Comparison of ENCODE assay signal across 18 cellular contexts in genomic region chr2:236855176-236855865, GRCh38.
DNase-seq lines count a peak whose midpoint lies in the region; ATAC-seq and TF ChIP-seq lines count a peak whose summit lies in the region.
"Had no signal": no experiment of that assay in that cellular context is flagged by ENCODE, and none has a peak within 500 bp of the region (broad histone marks: within the 10 kb centered on the region; RNA-seq: fewer than 3 reads in every experiment).

No MANE protein-coding gene starts in this region.

- peak overlapping the region; percentile 86 for H2AK5ac ChIP-seq in trophoblast cell (ENCODE audit: low read length)

- H3K4me2 ChIP-seq in trophoblast cell (ENCODE audit: low read length) = no peak overlapping the region
- H3K4me2 ChIP-seq: BLaER1 had no signal

- peak; percentile 60 for DNase-seq in coronary artery (ENCODE audit: low spot score)
- DNase-seq in left lobe of liver (ENCODE audit: low spot score) = peak; percentile 38
- DNase-seq in trophoblast cell = no peak
- DNase-seq in A172 (ENCODE audit: low spot score) = no peak
- DNase-seq in GM19240 (ENCODE audit: insufficient read length, low spot score) = no peak
- DNase-seq: Calu3; CD4-positive, alpha-beta T cell; CD8-positive, alpha-beta memory T cell; DMS53; DMS79 treated with DMSO at 0.1 percent for 48 hours; GF-D8; GOT3; HFFc6 had no signal

- H3K18ac ChIP-seq in trophoblast cell (ENCODE audit: low read length) = peak overlapping the region; percentile 79

- H3K14ac ChIP-seq in trophoblast cell (ENCODE audit: low read length) = peak overlapping the region; percentile 47

- peak overlapping the region; percentile 6 for H3K4ac ChIP-seq in trophoblast cell (ENCODE audit: low read depth, low read length)

- H3K27me3 ChIP-seq in trophoblast cell (ENCODE audit: insufficient read depth, low read length) = no peaks in the 10 kb centered on the region
- H3K27me3 ChIP-seq: BLaER1 had no signal

- peak overlapping the region; percentile 92 for H2BK12ac ChIP-seq in trophoblast cell (ENCODE audit: low read length)

- H3K9ac ChIP-seq in trophoblast cell (ENCODE audit: low read length) = no peak overlapping the region
- H3K9ac ChIP-seq: BLaER1 had no signal

- no peaks in the 10 kb centered on the region for H3K36me3 ChIP-seq in trophoblast cell (ENCODE audit: control insufficient read depth in 1 of 2, insufficient read depth in 2 of 2, low read length in 2 of 2)
- H3K36me3 ChIP-seq: BLaER1, HAP-1 had no signal

- peak overlapping the region; percentile 27 for H4K8ac ChIP-seq in trophoblast cell (ENCODE audit: low read depth, low read length)

- peaks cover 46% of the 10 kb centered on the region for H3K79me1 ChIP-seq in trophoblast cell (ENCODE audit: low read length)

- ATAC-seq in left lobe of liver = no peak
- no peak for ATAC-seq in HG03159 (IDR thresholded peaks at IDR 0.05; ENCODE audit: unreplicated experiment)
- no peak for ATAC-seq in HG03565 (IDR thresholded peaks at IDR 0.05; ENCODE audit: unreplicated experiment)

- H3K27ac ChIP-seq in coronary artery (no peak overlapping the region), trophoblast cell (ENCODE audit: low read depth, low read length) (peak overlapping the region; percentile 48)
- H3K27ac ChIP-seq: BLaER1, C4-2B had no signal

- H2BK5ac ChIP-seq in trophoblast cell (ENCODE audit: low read depth, low read length, poor library complexity) = peak overlapping the region; percentile 11

- no peak for TF ChIP-seq CTCF in coronary artery (IDR thresholded peaks at IDR 0.05)

- peaks cover 3% of the 10 kb centered on the region for H3K79me2 ChIP-seq in trophoblast cell (ENCODE audit: control insufficient read depth, insufficient read depth, low read length, poor library complexity)

- H3K9me3 ChIP-seq in trophoblast cell (ENCODE audit: insufficient read depth, low read depth, low read length) = peaks cover 2% of the 10 kb centered on the region
- H3K9me3 ChIP-seq: BLaER1, HAP-1 had no signal

- peak overlapping the region; percentile 70 for H2BK120ac ChIP-seq in trophoblast cell (ENCODE audit: insufficient read depth, low read length, poor library complexity)

- no CpG with 5 or more reads among the region's 9 CpGs for WGBS in trophoblast cell (ENCODE audit: extremely low coverage, insufficient coverage, insufficient read length)

- no peak overlapping the region for H2AFZ ChIP-seq in trophoblast cell (ENCODE audit: insufficient read depth, low read length, poor library complexity)

- no peak overlapping the region for H4K12ac ChIP-seq in trophoblast cell (ENCODE audit: low read depth, low read length)

- H3K4me3 ChIP-seq in coronary artery (no peak overlapping the region), trophoblast cell (ENCODE audit: low read depth, low read length) (peak overlapping the region; percentile 39)
- H3K4me3 ChIP-seq: BLaER1, HAP-1 had no signal

- peaks cover 34 to 50% of the 10 kb centered on the region in 2 experiments for H3K4me1 ChIP-seq in trophoblast cell (ENCODE audit: control insufficient read depth in 1 of 2, insufficient read depth in 2 of 2, low read length in 2 of 2)
- H3K4me1 ChIP-seq: BLaER1 had no signal

- peak overlapping the region; percentile 15 for H4K91ac ChIP-seq in trophoblast cell (ENCODE audit: low read depth, low read length)

- H3K23ac ChIP-seq in trophoblast cell (ENCODE audit: low read length) = no peak overlapping the region

Comparison
In these comparisons a context has a peak if more than half of its experiments do, and no peak if none do; other contexts are left out.
1. DNase-seq: peak in coronary artery (single experiment) and left lobe of liver (single experiment); none in trophoblast cell (0 of 2), A172 (single experiment) and GM19240 (single experiment).